ENCODE assay signal across 11 cellular contexts in the genomic region with DNA sequence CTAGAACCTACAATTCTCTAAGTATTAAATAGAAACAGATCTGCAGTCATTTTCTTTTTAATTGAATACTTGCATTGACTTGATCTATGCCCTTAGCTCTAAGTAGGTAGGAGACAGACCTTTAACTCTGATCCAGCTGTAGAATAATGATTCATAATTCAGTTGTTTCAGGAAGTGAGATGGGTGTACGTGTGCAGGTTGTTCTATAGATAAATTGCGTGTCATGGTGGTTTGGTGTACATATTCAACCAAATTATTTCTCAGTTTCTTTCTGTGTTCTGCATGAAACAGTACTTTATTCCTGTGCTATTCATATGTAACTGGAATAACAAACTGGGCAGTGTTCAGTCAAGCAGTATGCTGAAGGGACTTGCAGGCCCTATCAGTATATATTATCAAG. TPM values are rescaled to one million over a fixed set of nuclear protein-coding genes. Genes with fewer than 3 reads are reported as not detected.
DNase-seq lines count a peak whose midpoint lies in the region; ATAC-seq lines count a peak whose summit lies in the region.
"Had no signal": no experiment of that assay in that cellular context is flagged by ENCODE, and none has a peak within 500 bp of the region (broad histone marks: within the 10 kb centered on the region; RNA-seq: fewer than 3 reads in every experiment).

No MANE protein-coding gene starts in this region.

- H3K4me1 Mint-ChIP-seq in T-helper 17 cell, result peaks cover 18% of the 10 kb centered on the region

- H3K27ac Mint-ChIP-seq in T-helper 17 cell, result peak overlapping the region; percentile 29

- H3K36me3 Mint-ChIP-seq in T-helper 17 cell (ENCODE audit: low read depth), result no peaks in the 10 kb centered on the region

- H3K27me3 Mint-ChIP-seq in T-helper 17 cell, result no peaks in the 10 kb centered on the region

- intact Hi-C loops in posterior cingulate gyrus (cut with DNase I), result no loop called here

- no peak overlapping the region for H3K4me3 Mint-ChIP-seq in T-helper 17 cell
- H3K4me3 Mint-ChIP-seq: WTC11 had no signal

- ATAC-seq in GM18858 (IDR thresholded peaks at IDR 0.05; ENCODE audit: unreplicated experiment), result peak; percentile 47
- ATAC-seq in GM21360 (IDR thresholded peaks at IDR 0.05; ENCODE audit: unreplicated experiment), result peak; percentile 40
- ATAC-seq in HG03039 (IDR thresholded peaks at IDR 0.05; ENCODE audit: unreplicated experiment), result peak; percentile 37
- ATAC-seq in T-helper 17 cell, result no peak

- peaks cover under 1% of the 10 kb centered on the region for H3K9me3 ChIP-seq in T-helper 17 cell (ENCODE audit: control insufficient read depth, low read length, poor library complexity, severe bottlenecking)

- DNase-seq in T-helper 17 cell (no peak), posterior cingulate gyrus (no peak), midbrain (lab: John Stamatoyannopoulos, UW) (no peak), H4 (ENCODE audit: low spot score) (no peak), retina (no peak)
- DNase-seq: effector CD8-positive, alpha-beta T cell; hippocampal formation had no signal

RNA-seq across cellular contexts. Expression of a gene that starts 34.3 kb away (rescaled TPM):
- total RNA-seq in T-helper 17 cell, result 100 to 1,000 TPM; 106 to 128 TPM
- 0.02 and 0.23 TPM in 2 replicates for total RNA-seq in H4 (2014; rRNA removed; shearing (Covaris generic))

Comparison
In these comparisons a context has a peak if more than half of its experiments do, and no peak if none do; other contexts are left out.
1. RNA of a gene that starts 34.3 kb away (total RNA-seq): 106 to 128 TPM in T-helper 17 cell; 0.02 to 0.23 TPM in H4; every median in the first group is over 10 times any median in the second.